16 cellular contexts compared by ENCODE assay signal in genomic region chr6:1271071-1271763, GRCh38. TPM values are rescaled to one million over a fixed set of nuclear protein-coding genes. Genes with fewer than 3 reads are reported as not detected.
DNase-seq lines count a peak whose midpoint lies in the region; ATAC-seq, FAIRE-seq and TF ChIP-seq lines count a peak whose summit lies in the region.
"Had no signal": no experiment of that assay in that cellular context is flagged by ENCODE, and none has a peak within 500 bp of the region (broad histone marks: within the 10 kb centered on the region; RNA-seq: fewer than 3 reads in every experiment).

No MANE protein-coding gene starts in this region.

- no peaks in the 10 kb centered on the region for H3K79me1 ChIP-seq in neuronal stem cell (ENCODE audit: low read depth, low read length)

- no peak overlapping the region for H2BK120ac ChIP-seq in neuronal stem cell (ENCODE audit: low read depth, low read length)

- no peak overlapping the region for H4K91ac ChIP-seq in neuronal stem cell (ENCODE audit: low read depth, low read length, poor library complexity)

- in situ Hi-C loops in HepG2 (cut with HindIII; ENCODE audit: extremely low pct_ligation_motif_present, low pct_unique_long_range_greater_than_20kb) = no loop called here

- no peak overlapping the region for H2BK5ac ChIP-seq in neuronal stem cell (ENCODE audit: low read length)

- no peak overlapping the region for H3K4me2 ChIP-seq in HepG2 (ENCODE audit: low read depth, low read length)
- H3K4me2 ChIP-seq in neuronal stem cell (ENCODE audit: insufficient read depth, low read length, poor library complexity, severe bottlenecking) = no peak overlapping the region
- H3K4me2 ChIP-seq: BLaER1 treated with 17β-estradiol and CSF1 and Interleukin-3, amounts not matched to agents 10 nM and 100 nM; GM23338 had no signal

- peak overlapping the region; percentile 10 for H2AK5ac ChIP-seq in neuronal stem cell (ENCODE audit: low read depth, low read length)

- peaks cover 10 to 20% (median 16%) of the 10 kb centered on the region in 7 donors for H3K9me3 Mint-ChIP-seq in CD14-positive monocyte

- no peaks in the 10 kb centered on the region for H3K4me1 Mint-ChIP-seq in CD14-positive monocyte
- H3K4me1 Mint-ChIP-seq: CD4-positive, alpha-beta memory T cell had no signal

- H3K27me3 Mint-ChIP-seq in CD14-positive monocyte (ENCODE audit: low read depth in 3 of 3) = peaks cover 8 to 28% (median 22%) of the 10 kb centered on the region in 3 donors

- H2BK12ac ChIP-seq in neuronal stem cell (ENCODE audit: low read length) = no peak overlapping the region

- H3K4me3 Mint-ChIP-seq in CD14-positive monocyte = no peak overlapping the region
- H3K4me3 Mint-ChIP-seq: CD4-positive, alpha-beta memory T cell; GM23338 had no signal

- H2AFZ ChIP-seq in HepG2 (ENCODE audit: low read length) (no peak overlapping the region), neuronal stem cell (ENCODE audit: low read length) (no peak overlapping the region)
- H2AFZ ChIP-seq: GM23338 had no signal

- TF ChIP-seq CTCF in HepG2 (CRISPR knock-in tag; IDR thresholded peaks at IDR 0.05) (no peak), right lobe of liver (IDR thresholded peaks at IDR 0.05) (no peak), body of pancreas (IDR thresholded peaks at IDR 0.05) (no peak), CD14-positive monocyte (IDR thresholded peaks at IDR 0.05) (no peak)

- no peak overlapping the region for H3K9ac ChIP-seq in HepG2 (ENCODE audit: insufficient read depth, low read depth, low read length)
- no peak overlapping the region for H3K9ac ChIP-seq in neuronal stem cell (ENCODE audit: low read depth, low read length, poor library complexity)
- H3K9ac ChIP-seq: BLaER1 treated with 17β-estradiol and CSF1 and Interleukin-3, amounts not matched to agents 10 nM and 100 nM had no signal

- FAIRE-seq in HepG2 (lab: Jason Lieb, UNC) = no peak
- FAIRE-seq: GM12878 had no signal

- TF ChIP-seq POLR2A in HepG2 (IDR thresholded peaks at IDR 0.05; ENCODE audit: insufficient read depth in 1 of 2, low read depth in 2 of 2, low read length in 2 of 2) = no peak
- no peak for TF ChIP-seq POLR2A in right lobe of liver (IDR thresholded peaks at IDR 0.05)
- no peak for TF ChIP-seq POLR2A in body of pancreas (IDR thresholded peaks at IDR 0.05)
- TF ChIP-seq POLR2A in GM18505 (IDR thresholded peaks at IDR 0.05; ENCODE audit: borderline replicate concordance, extremely low read depth, insufficient read depth, insufficient read length) = no peak

- 94% methylated on average over 11 of the region's 11 CpGs for WGBS in HepG2 (ENCODE audit: low lambda C conversion rate)
- 87% methylated on average over 9 of the region's 11 CpGs for WGBS in right lobe of liver (ENCODE audit: insufficient coverage, low coverage, low lambda C conversion rate, missing lambda C conversion rate)
- WGBS in body of pancreas, 2 donors = 15 to 26% methylated on average over 11 of the region's 11 CpGs
- WGBS in neuronal stem cell (ENCODE audit: extremely low coverage in 2 of 2, insufficient read length in 2 of 2, insufficient replicate concordance in 1 of 2), 2 donors = no CpG with 5 or more reads among the region's 11 CpGs

- POLR2A ChIA-PET in HepG2 (lab: Yijun Ruan, JAX) = no interaction called here

- CTCF ChIA-PET in HepG2 (lab: Yijun Ruan, JAX; ENCODE audit: low intra/inter-chr PET ratio, low total read pairs) = no interaction called here

- ATAC-seq in HepG2 (no peak), right lobe of liver (no peak), body of pancreas (peak; percentile 33), HG02678 (IDR thresholded peaks at IDR 0.05; ENCODE audit: unreplicated experiment) (no peak), GM18505 (IDR thresholded peaks at IDR 0.05; ENCODE audit: unreplicated experiment) (no peak)
- ATAC-seq: GM12878, GM23338 had no signal

- H3K14ac ChIP-seq in neuronal stem cell (ENCODE audit: low read length) = no peak overlapping the region

- H3K36me3 Mint-ChIP-seq in CD14-positive monocyte = no peaks in the 10 kb centered on the region
- H3K36me3 Mint-ChIP-seq: CD4-positive, alpha-beta memory T cell had no signal

- H3K36me3 ChIP-seq in HepG2 (replicated peaks in 1 of 2; ENCODE audit: control insufficient read depth in 1 of 2, insufficient read depth in 2 of 2, low read length in 2 of 2) (no peaks in the 10 kb centered on the region), right lobe of liver (no peaks in the 10 kb centered on the region), body of pancreas (replicated peaks in 1 of 2; ENCODE audit: insufficient read depth in 1 of 2, low read depth in 2 of 2) (no peaks in the 10 kb centered on the region), neuronal stem cell (replicated peaks in 1 of 2; ENCODE audit: control insufficient read depth in 2 of 2, insufficient read depth in 2 of 2, low read length in 2 of 2) (no peaks in the 10 kb centered on the region)
- H3K36me3 ChIP-seq: BLaER1 treated with 17β-estradiol and CSF1 and Interleukin-3, amounts not matched to agents 10 nM and 100 nM; HAP-1 had no signal

- intact Hi-C loops in HepG2 (cut with micrococcal nuclease; ENCODE audit: unreplicated experiment) = no loop called here
- intact Hi-C loops in right lobe of liver (cut with DNase I) = no loop called here
- intact Hi-C loops in body of pancreas (cut with DNase I) = no loop called here
- intact Hi-C loops in CD14-positive monocyte (cut with micrococcal nuclease) = no loop called here

- no peak for TF ChIP-seq RAD21 in HepG2 (CRISPR knock-in tag; IDR thresholded peaks at IDR 0.05)

- no peak overlapping the region for H3K4ac ChIP-seq in neuronal stem cell (ENCODE audit: low read length)

- H4K20me1 ChIP-seq in HepG2 (ENCODE audit: insufficient read depth, low read length) = no peaks in the 10 kb centered on the region
- H4K20me1 ChIP-seq: BLaER1 treated with 17β-estradiol and CSF1 and Interleukin-3, amounts not matched to agents 10 nM and 100 nM had no signal

- H3K27ac ChIP-seq in HepG2 (ENCODE audit: extremely low read length, insufficient read depth, low read length) (no peak overlapping the region), right lobe of liver (no peak overlapping the region), body of pancreas (peak overlapping the region in 1 of 4 donors; percentile 21), neuronal stem cell (replicated peaks; ENCODE audit: low read length) (no peak overlapping the region)
- H3K27ac ChIP-seq: BLaER1 treated with 17β-estradiol and CSF1 and Interleukin-3, amounts not matched to agents 10 nM and 100 nM had no signal

- H4K8ac ChIP-seq in neuronal stem cell (ENCODE audit: low read depth, low read length) = no peak overlapping the region

- no peak overlapping the region for H2BK15ac ChIP-seq in neuronal stem cell (ENCODE audit: low read length)

- H3K23ac ChIP-seq in neuronal stem cell (ENCODE audit: low read depth, low read length, poor library complexity) = no peak overlapping the region

- TF ChIP-seq EP300 in HepG2 (IDR thresholded peaks at IDR 0.05; ENCODE audit: low read depth in 2 of 2, low read length in 2 of 2) (no peak), HepG2 (CRISPR knock-in tag; IDR thresholded peaks at IDR 0.05; ENCODE audit: borderline replicate concordance) (no peak)

- H3K9me3 ChIP-seq in HepG2 (ENCODE audit: low read length) = peaks cover 13% of the 10 kb centered on the region
- no peaks in the 10 kb centered on the region for H3K9me3 ChIP-seq in right lobe of liver
- no peaks in the 10 kb centered on the region for H3K9me3 ChIP-seq in body of pancreas
- H3K9me3 ChIP-seq in neuronal stem cell (replicated peaks in 1 of 2; ENCODE audit: control insufficient read depth in 2 of 2, insufficient read depth in 1 of 2, low read depth in 1 of 2, low read length in 2 of 2) = peaks cover 0 to 5% of the 10 kb centered on the region in 2 donors
- H3K9me3 ChIP-seq: HAP-1 had no signal

- H3K4me3 ChIP-seq in HepG2 (replicated peaks in 1 of 3; ENCODE audit: insufficient read depth in 1 of 3, low read depth in 2 of 3, low read length in 3 of 3) (no peak overlapping the region), right lobe of liver (no peak overlapping the region), body of pancreas (no peak overlapping the region), neuronal stem cell (ENCODE audit: low read length in 2 of 2) (no peak overlapping the region)
- H3K4me3 ChIP-seq: BLaER1 treated with 17β-estradiol and CSF1 and Interleukin-3, amounts not matched to agents 10 nM and 100 nM; GM12878; GM23338; HAP-1 had no signal

- H3K4me1 ChIP-seq in HepG2 (ENCODE audit: insufficient read depth, low read length) = peaks cover 53% of the 10 kb centered on the region
- no peaks in the 10 kb centered on the region for H3K4me1 ChIP-seq in right lobe of liver
- H3K4me1 ChIP-seq in body of pancreas = no peaks in the 10 kb centered on the region
- no peaks in the 10 kb centered on the region for H3K4me1 ChIP-seq in neuronal stem cell (ENCODE audit: control insufficient read depth in 2 of 2, insufficient read depth in 1 of 2, low read depth in 1 of 2, low read length in 2 of 2)
- H3K4me1 ChIP-seq: BLaER1 treated with 17β-estradiol and CSF1 and Interleukin-3, amounts not matched to agents 10 nM and 100 nM; HAP-1 had no signal

- BruUV-seq in HepG2 (replicated peaks; lab: Mats Ljungman, UMichigan) = no TSS peak

- H3K79me2 ChIP-seq in HepG2 (ENCODE audit: insufficient read depth, low read length) = no peaks in the 10 kb centered on the region

- no peak for DNase-seq in HepG2 (ENCODE audit: low spot score)
- no peak for DNase-seq in right lobe of liver
- peak in 3 of 4 donors; percentile 55 to 70 (median 58) for DNase-seq in body of pancreas
- DNase-seq in neuronal stem cell (ENCODE audit: low spot score) = no peak
- no peak for DNase-seq in CD14-positive monocyte (ENCODE audit: low spot score)
- DNase-seq: ACHN; CD4-positive, alpha-beta memory T cell; DMS79 had no signal

- H3K27me3 ChIP-seq in HepG2 (ENCODE audit: control insufficient read depth in 1 of 2, insufficient read depth in 2 of 2, low read length in 2 of 2) (no peaks in the 10 kb centered on the region), right lobe of liver (no peaks in the 10 kb centered on the region), body of pancreas (no peaks in the 10 kb centered on the region), neuronal stem cell (ENCODE audit: control insufficient read depth in 3 of 3, insufficient read depth in 3 of 3, low read depth in 1 of 3, low read length in 3 of 3) (no peaks in the 10 kb centered on the region)
- H3K27me3 ChIP-seq: BLaER1 treated with 17β-estradiol and CSF1 and Interleukin-3, amounts not matched to agents 10 nM and 100 nM had no signal

- H3K27ac Mint-ChIP-seq in CD14-positive monocyte = no peak overlapping the region
- H3K27ac Mint-ChIP-seq: GM23338 had no signal

- H3K18ac ChIP-seq in neuronal stem cell (ENCODE audit: low read length) = no peak overlapping the region

RNA-seq across cellular contexts. Expression of gene FOXQ1, which starts 40.7 kb away (rescaled TPM):
- total RNA-seq in HepG2 (2016; rRNA removed; fragmentation: Illumina TruSeq; extraction: Trizol) = 39.2 and 39.8 TPM in 2 replicates
- 15.7 and 16.9 TPM in 2 replicates for total RNA-seq in HepG2 (2016; cell fraction: cytosol; rRNA removed; fragmentation: Illumina TruSeq; extraction: Trizol; ENCODE audit: low read depth)
- 33.8 and 40.6 TPM in 2 replicates for total RNA-seq in HepG2 (2016; cell fraction: insoluble cytoplasmic fraction; rRNA removed; fragmentation: Illumina TruSeq; extraction: Trizol)
- total RNA-seq in HepG2 (2016; cell fraction: membrane; rRNA removed; fragmentation: Illumina TruSeq; extraction: Trizol) = 48.5 and 52.3 TPM in 2 replicates
- total RNA-seq in HepG2 (2016; cell fraction: nucleus; rRNA removed; fragmentation: Illumina TruSeq; extraction: Trizol) = 33.3 and 37.9 TPM in 2 replicates
- 25.3 and 35.2 TPM in 2 replicates for polyA plus RNA-seq in HepG2 (2011; rRNA removed)
- polyA plus RNA-seq in HepG2 (2011; cell fraction: cytosol; rRNA removed) = 23.3 and 28.0 TPM in 2 replicates
- 24.4 and 38.2 TPM in 2 replicates for polyA plus RNA-seq in HepG2 (2011; cell fraction: nucleus; rRNA removed)
- 29.4 and 33.5 TPM in 2 replicates for polyA plus RNA-seq in HepG2 (2012)
- polyA plus RNA-seq in HepG2 (2016; cell fraction: cytosol; fragmentation: Illumina TruSeq; extraction: Trizol; ENCODE audit: low read depth) = 14.0 and 20.5 TPM in 2 replicates
- polyA plus RNA-seq in HepG2 (2016; cell fraction: insoluble cytoplasmic fraction; fragmentation: Illumina TruSeq; extraction: Trizol; ENCODE audit: low read depth) = 80.2 and 86.7 TPM in 2 replicates
- 44.4 and 57.9 TPM in 2 replicates for polyA plus RNA-seq in HepG2 (2016; cell fraction: membrane; fragmentation: Illumina TruSeq; extraction: Trizol; ENCODE audit: low read depth)
- 69.2 and 74.9 TPM in 2 replicates for polyA plus RNA-seq in HepG2 (2016; cell fraction: nucleus; fragmentation: Illumina TruSeq; extraction: Trizol; ENCODE audit: insufficient read depth, low read depth)
- polyA minus RNA-seq in HepG2 (2011; rRNA and poly(A)+ RNA removed; ENCODE audit: low replicate concordance) = 8.1 and 73.3 TPM in 2 replicates
- 46.4 and 59.0 TPM in 2 replicates for polyA minus RNA-seq in HepG2 (2011; cell fraction: cytosol; rRNA and poly(A)+ RNA removed)
- 48.1 and 66.8 TPM in 2 replicates for polyA minus RNA-seq in HepG2 (2011; cell fraction: nucleus; rRNA and poly(A)+ RNA removed)
- total RNA-seq in right lobe of liver = 1 to 10 TPM in 1 of 6 experiments, under 1 TPM in 5; 0.12 to 4.0 (median 0.23) TPM
- 10 to 100 TPM in 1 of 2 donors, 1 to 10 TPM in 1; 4.9 to 17.4 TPM for total RNA-seq in body of pancreas
- not detected for polyA plus RNA-seq in neuronal stem cell (2013, experiment 1 of 2)
- polyA plus RNA-seq in neuronal stem cell (2013, experiment 2 of 2) = 0.01 TPM
- polyA plus RNA-seq in CD14-positive monocyte = not detected
- total RNA-seq: CD4-positive, alpha-beta memory T cell; G401; GM23338; HT1080 had no signal
- polyA plus RNA-seq: CD4-positive, alpha-beta memory T cell; GM12878; GM23338 had no signal

Comparison
In these comparisons a context has a peak if more than half of its experiments do, and no peak if none do; other contexts are left out.
1. DNase-seq: peak in body of pancreas (3 of 4); none in HepG2 (single experiment), right lobe of liver (0 of 3), neuronal stem cell (single experiment) and CD14-positive monocyte (single experiment).